In the genomic region with DNA sequence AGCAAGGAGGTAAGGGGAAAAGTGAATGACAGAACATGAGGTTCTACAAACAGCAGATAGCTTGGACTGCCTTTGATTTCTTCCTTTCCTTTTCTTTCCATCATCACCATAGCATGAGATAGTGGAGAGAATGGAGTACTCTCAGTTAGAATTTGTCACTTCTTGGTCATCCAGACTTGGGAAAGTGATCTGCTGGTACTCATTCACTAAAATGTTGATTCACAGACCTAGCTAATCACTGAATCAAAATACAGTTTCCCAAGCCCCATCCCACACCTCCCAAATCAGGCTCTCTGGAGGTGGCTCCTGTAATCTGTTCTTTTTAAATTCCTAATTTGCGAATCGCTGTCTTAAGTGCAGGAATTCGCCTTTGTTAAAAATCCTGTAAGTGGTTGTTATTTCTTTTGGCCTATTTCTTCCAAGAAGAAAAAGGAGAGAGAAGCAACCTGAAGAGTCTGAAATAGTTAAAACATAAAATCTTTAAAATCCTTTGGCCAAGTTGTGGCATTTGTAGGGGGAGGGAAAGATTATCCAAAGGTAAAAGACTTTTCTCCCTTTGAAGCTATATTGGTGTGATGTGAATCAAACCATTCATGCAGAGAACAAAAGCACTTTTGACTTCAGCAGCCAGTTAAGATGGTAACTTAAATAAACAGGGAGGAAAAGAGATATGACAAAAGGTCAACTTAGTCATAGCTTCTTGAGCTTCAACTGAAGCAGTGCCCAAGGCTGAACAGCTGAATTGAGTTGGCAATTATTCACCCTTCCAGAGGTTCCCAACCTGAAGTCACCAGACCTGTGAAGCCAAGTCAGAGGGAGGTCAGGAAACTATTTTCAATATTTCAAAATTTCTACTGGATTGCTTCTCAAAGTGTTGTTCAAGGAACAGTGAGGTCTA, we compare ENCODE assay signal across 14 cellular contexts.
A peak's percentile ranks its signal among the peaks of the same experiment; 100 is the strongest.
DNase-seq lines count a peak whose midpoint lies in the region; ATAC-seq and TF ChIP-seq lines count a peak whose summit lies in the region.
"Had no signal": no experiment of that assay in that cellular context is flagged by ENCODE, and none has a peak within 500 bp of the region (broad histone marks: within the 10 kb centered on the region; RNA-seq: fewer than 3 reads in every experiment).

No MANE protein-coding gene starts in this region.

- CTCF ChIA-PET in RWPE1 (lab: Yijun Ruan, JAX), result interaction anchor here (0.6 to 1.4 kb wide), 2 partner anchors 26 to 265 kb away, joined by 4 to 6 read pairs; a partner anchor contains a TSS

- H3K27ac ChIP-seq in RWPE1, result no peak overlapping the region
- H3K27ac ChIP-seq: cardiac muscle cell, prostate gland had no signal

- no peak for TF ChIP-seq CTCF in RWPE1 (conservative IDR thresholded peaks at IDR 0.05; ENCODE audit: low read depth)

- DNase-seq in NCI-H510A treated with DMSO at 0.1 percent for 48 hours (lab: John Stamatoyannopoulos, UW) (peak; percentile 21), NCI-H510A (lab: John Stamatoyannopoulos, UW) (no peak), RWPE1 (ENCODE audit: low spot score) (peak; percentile 51), fibroblast of the conjunctiva (ENCODE audit: low read depth) (peak; percentile 18), skeletal muscle cell (ENCODE audit: low read depth) (peak; percentile 43), GM19240 (ENCODE audit: insufficient read length, low spot score) (no peak)
- DNase-seq: activated CD4-positive, alpha-beta memory T cell treated with anti-CD3 and anti-CD28 coated beads for 36 hours; NCI-H1105 treated with DMSO at 0.1 percent for 48 hours; stimulated activated CD8-positive, alpha-beta memory T cell treated with anti-CD3 and anti-CD28 coated beads, Interleukin-4, amount 100 ng/mL, for 48 hours had no signal

- H3K4me3 ChIP-seq in skeletal muscle cell (ENCODE audit: low read depth, low read length), result no peak overlapping the region
- H3K4me3 ChIP-seq: cardiac muscle cell, prostate gland had no signal

- no peak for ATAC-seq in GM18867 (IDR thresholded peaks at IDR 0.05; ENCODE audit: unreplicated experiment)
- ATAC-seq in GM18519 (IDR thresholded peaks at IDR 0.05; ENCODE audit: low FRiP score, unreplicated experiment), result no peak
- ATAC-seq: Right ventricle myocardium inferior had no signal

- POLR2A ChIA-PET in RWPE1 (lab: Yijun Ruan, JAX; ENCODE audit: low non-redundant PET), result no interaction called here

Comparison
In these comparisons a context has a peak if more than half of its experiments do, and no peak if none do; other contexts are left out.
1. DNase-seq: peak in NCI-H510A treated with DMSO at 0.1 percent for 48 hours (single experiment), RWPE1 (single experiment), fibroblast of the conjunctiva (single experiment) and skeletal muscle cell (single experiment); none in NCI-H510A (single experiment) and GM19240 (single experiment).